Comparison of ENCODE assay signal across 14 cellular contexts in the genomic region with DNA sequence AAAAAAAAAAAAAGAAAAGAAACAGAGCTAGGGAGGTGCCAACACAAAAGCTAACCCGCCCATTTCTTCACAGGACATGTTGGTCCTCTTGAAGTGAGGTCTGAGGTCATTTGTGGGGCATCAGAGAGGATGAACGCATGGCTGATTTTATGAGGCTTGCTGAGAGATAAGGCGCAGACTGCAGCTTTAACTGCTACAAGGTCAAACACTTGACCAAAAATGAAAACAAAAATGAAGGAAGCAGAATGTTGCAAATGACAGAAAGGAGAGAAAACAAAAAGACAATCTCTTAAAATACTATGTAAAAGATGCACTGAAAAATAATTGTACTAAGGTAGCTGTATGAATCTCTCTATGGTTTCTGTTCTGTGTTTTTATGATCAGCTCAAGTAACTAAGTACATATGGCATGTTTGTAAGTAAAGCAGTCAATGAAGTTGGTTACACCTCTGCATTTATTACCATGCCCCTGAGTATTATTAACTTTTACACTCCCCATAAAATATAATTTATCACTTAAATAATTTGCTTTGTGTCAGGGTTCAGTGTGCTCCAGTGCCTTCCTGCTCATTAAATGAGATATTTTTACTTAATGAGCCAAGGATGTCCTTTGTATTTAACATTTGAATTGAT.
DNase-seq lines count a peak whose midpoint lies in the region; ATAC-seq, FAIRE-seq and TF ChIP-seq lines count a peak whose summit lies in the region.
"Had no signal": no experiment of that assay in that cellular context is flagged by ENCODE, and none has a peak within 500 bp of the region (broad histone marks: within the 10 kb centered on the region; RNA-seq: fewer than 3 reads in every experiment).

No MANE protein-coding gene starts in this region.

- H3K9me3 ChIP-seq in A549 (no peaks in the 10 kb centered on the region), HCT116 (ENCODE audit: control insufficient read depth in 1 of 2, insufficient read depth in 1 of 2, low read depth in 1 of 2, low read length in 2 of 2) (no peaks in the 10 kb centered on the region)

- H2AFZ ChIP-seq in HCT116 (ENCODE audit: low read depth, low read length, poor library complexity, severe bottlenecking): peak overlapping the region; percentile 90
- H2AFZ ChIP-seq: parathyroid adenoma had no signal

- 30% methylated on average over 3 of the region's 3 CpGs for WGBS in A549 (ENCODE audit: missing lambda C conversion rate)

- CTCF ChIA-PET in A549 (lab: Yijun Ruan, JAX): no interaction called here
- CTCF ChIA-PET in HCT116 (lab: Charles Lee): interaction anchor here (1.3 kb wide), 1 partner anchor 8 kb away, joined by 4 read pairs; no protein-coding TSS in a partner anchor

- H3K9me2 ChIP-seq in HCT116 (ENCODE audit: insufficient read depth): no peaks in the 10 kb centered on the region

- TF ChIP-seq CTCF in A549 (IDR thresholded peaks at IDR 0.05): no peak
- no peak for TF ChIP-seq CTCF in HCT116 (IDR thresholded peaks at IDR 0.05 in 2 of 3, conservative IDR thresholded peaks at IDR 0.05 in 1 of 3; ENCODE audit: borderline replicate concordance in 1 of 3, insufficient read depth in 1 of 3, low read depth in 2 of 3, low read length in 2 of 3)
- no peak for TF ChIP-seq CTCF in HFFc6 (IDR thresholded peaks at IDR 0.05)

- 0 out of 5 replicates have a peak, but pooled peaks of 1 of the 2 experiments have one; percentile 24 for TF ChIP-seq EP300 in A549 (IDR thresholded peaks at IDR 0.05)

- TF ChIP-seq POLR2A in A549 (IDR thresholded peaks at IDR 0.05; ENCODE audit: low read length) (no peak), HCT116 (IDR thresholded peaks at IDR 0.05; ENCODE audit: borderline replicate concordance, extremely low read depth, insufficient read depth, insufficient read length) (peak; percentile 6), GM18505 (IDR thresholded peaks at IDR 0.05; ENCODE audit: borderline replicate concordance, extremely low read depth, insufficient read depth, insufficient read length) (no peak)

- no peaks in the 10 kb centered on the region for H3K36me3 ChIP-seq in HCT116 (ENCODE audit: control insufficient read depth in 1 of 2, insufficient read depth in 2 of 2, low read length in 2 of 2)

- FAIRE-seq in A549 (lab: Jason Lieb, UNC): peak; percentile 87

- H3K9ac ChIP-seq in HCT116 (ENCODE audit: low read length): no peak overlapping the region
- H3K9ac ChIP-seq: parathyroid adenoma had no signal

- RAD21 ChIA-PET in HCT116 (lab: Charles Lee; ENCODE audit: low non-redundant PET in 1 of 2, low total read pairs in 2 of 2, uncharacterized antibody in 2 of 2, unreplicated experiment in 2 of 2): interaction anchor here in 1 of 2 experiments (0.6 kb wide), 1 partner anchor 386 kb away, joined by 3 read pairs; no protein-coding TSS in a partner anchor

- no peaks in the 10 kb centered on the region for H3K36me3 Mint-ChIP-seq in HFFc6 (ENCODE audit: low read depth)
- H3K36me3 Mint-ChIP-seq: activated naive CD4-positive, alpha-beta T cell treated with anti-CD3 and anti-CD28 coated beads, Interleukin-2, amount 50 U/mL, for 72 hours had no signal

- no peaks in the 10 kb centered on the region for H3K9me3 Mint-ChIP-seq in HFFc6
- H3K9me3 Mint-ChIP-seq: activated naive CD4-positive, alpha-beta T cell treated with anti-CD3 and anti-CD28 coated beads, Interleukin-2, amount 50 U/mL, for 72 hours had no signal

- H3K79me2 ChIP-seq in HCT116 (ENCODE audit: insufficient read depth, low read length): no peaks in the 10 kb centered on the region
- H3K79me2 ChIP-seq: parathyroid adenoma had no signal

- intact Hi-C loops in HCT116 (cut with micrococcal nuclease): no loop called here

- peaks cover 51% of the 10 kb centered on the region for H3K4me1 Mint-ChIP-seq in HFFc6 (ENCODE audit: low read depth)

- BruUV-seq in HCT116 (replicated peaks; lab: Mats Ljungman, UMichigan): no TSS peak

- H3K27ac ChIP-seq in A549: peak overlapping the region; percentile 59 to 74; a peak in 5 of 6 replicates
- H3K27ac ChIP-seq in HCT116 (ENCODE audit: low read depth, low read length): no peak overlapping the region
- H3K27ac ChIP-seq: parathyroid adenoma had no signal

- no peaks in the 10 kb centered on the region for H4K20me1 ChIP-seq in HCT116 (ENCODE audit: insufficient read depth)

- TF ChIP-seq RAD21 in A549 (conservative IDR thresholded peaks at IDR 0.05 in 1 of 2, IDR thresholded peaks at IDR 0.05 in 1 of 2) (no peak), HCT116 (IDR thresholded peaks at IDR 0.05; ENCODE audit: low read depth) (no peak)

- H3K4me3 Mint-ChIP-seq in HFFc6: no peak overlapping the region

- POLR2A ChIA-PET in A549 (lab: Yijun Ruan, JAX) (interaction anchor here (0.7 kb wide), 1 partner anchor 88 kb away, joined by 6 read pairs; no protein-coding TSS in a partner anchor), HCT116 (lab: Charles Lee) (interaction anchor here (1.6 to 2.2 kb wide), 2 partner anchors 8 to 17 kb away, joined by 5 to 7 read pairs; no protein-coding TSS in a partner anchor)

- H3K4me1 ChIP-seq in A549 (peaks cover 52% of the 10 kb centered on the region), HCT116 (ENCODE audit: control insufficient read depth in 1 of 2, insufficient read depth in 2 of 2, low read length in 2 of 2) (peaks cover 13 to 29% of the 10 kb centered on the region in 2 experiments; a peak in 3 of 4 replicates)
- H3K4me1 ChIP-seq: parathyroid adenoma had no signal

- H3K27me3 Mint-ChIP-seq in HFFc6 (ENCODE audit: insufficient read depth): no peaks in the 10 kb centered on the region

- peak overlapping the region; percentile 38 for H3K4me2 ChIP-seq in A549
- H3K4me2 ChIP-seq in HCT116 (ENCODE audit: low read length): peak overlapping the region; percentile 50

- peak in 1 of 2 experiments; percentile 80 for DNase-seq in A549 (ENCODE audit: low read depth in 1 of 2, low spot score in 1 of 2)
- no peak for DNase-seq in HCT116 (ENCODE audit: low read depth, low spot score)
- DNase-seq in NCI-H69 (lab: John Stamatoyannopoulos, UW): peak; percentile 85
- peak; percentile 58 for DNase-seq in glomerular visceral epithelial cell (ENCODE audit: extremely low spot score)
- DNase-seq in NCI-H2107 (lab: John Stamatoyannopoulos, UW): no peak
- DNase-seq in HFFc6: no peak
- DNase-seq: activated CD4-positive, alpha-beta T cell treated with anti-CD3 and anti-CD28 coated beads for 1 hour; foreskin melanocyte; IMR-90; NCI-H2081 treated with DMSO at 0.1 percent for 48 hours had no signal

- H3K4me3 ChIP-seq in A549: no peak overlapping the region
- no peak overlapping the region for H3K4me3 ChIP-seq in HCT116 (replicated peaks in 1 of 2; ENCODE audit: low read depth in 1 of 2, low read length in 2 of 2)

- no peaks in the 10 kb centered on the region for H3K27me3 ChIP-seq in HCT116 (ENCODE audit: insufficient read depth, low read length)

- ATAC-seq in A549: peak in 1 of 2 experiments; percentile 69; a peak in 3 of 6 replicates
- ATAC-seq in HCT116: peak; percentile 46; the same call in 1 of the 2 replicates
- no peak for ATAC-seq in GM18505 (IDR thresholded peaks at IDR 0.05; ENCODE audit: unreplicated experiment)
- ATAC-seq in HG03565 (IDR thresholded peaks at IDR 0.05; ENCODE audit: unreplicated experiment): no peak
- ATAC-seq: activated naive CD4-positive, alpha-beta T cell treated with anti-CD3 and anti-CD28 coated beads, Interleukin-2, amount 50 U/mL, for 72 hours had no signal

- H3K27ac Mint-ChIP-seq in HFFc6: no peak overlapping the region
- H3K27ac Mint-ChIP-seq: activated naive CD4-positive, alpha-beta T cell treated with anti-CD3 and anti-CD28 coated beads, Interleukin-2, amount 50 U/mL, for 72 hours had no signal

TF ChIP-seq in A549, 52 proteins besides CTCF, POLR2A, EP300 and RAD21:
- TF ChIP-seq EHMT2 (IDR thresholded peaks at IDR 0.05; ENCODE audit: low read depth): no peak
- no peak for TF ChIP-seq NPAS2 (CRISPR knock-in tag; IDR thresholded peaks at IDR 0.05; ENCODE audit: borderline replicate concordance)
- no peak for TF ChIP-seq HOXB5 (CRISPR knock-in tag; IDR thresholded peaks at IDR 0.05)
- peak; percentile 23; the same call in 1 of the 2 replicates for TF ChIP-seq JUNB (IDR thresholded peaks at IDR 0.05)
- TF ChIP-seq, protein P1, sequence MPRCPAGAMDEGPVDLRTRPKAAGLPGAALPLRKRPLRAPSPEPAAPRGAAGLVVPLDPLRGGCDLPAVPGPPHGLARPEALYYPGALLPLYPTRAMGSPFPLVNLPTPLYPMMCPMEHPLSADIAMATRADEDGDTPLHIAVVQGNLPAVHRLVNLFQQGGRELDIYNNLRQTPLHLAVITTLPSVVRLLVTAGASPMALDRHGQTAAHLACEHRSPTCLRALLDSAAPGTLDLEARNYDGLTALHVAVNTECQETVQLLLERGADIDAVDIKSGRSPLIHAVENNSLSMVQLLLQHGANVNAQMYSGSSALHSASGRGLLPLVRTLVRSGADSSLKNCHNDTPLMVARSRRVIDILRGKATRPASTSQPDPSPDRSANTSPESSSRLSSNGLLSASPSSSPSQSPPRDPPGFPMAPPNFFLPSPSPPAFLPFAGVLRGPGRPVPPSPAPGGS (IDR thresholded peaks at IDR 0.05): no peak
- no peak for TF ChIP-seq HOXA7 (CRISPR knock-in tag; IDR thresholded peaks at IDR 0.05)
- peak; percentile 73; the same call in 1 of the 2 replicates for TF ChIP-seq GATA3 (IDR thresholded peaks at IDR 0.05; ENCODE audit: borderline replicate concordance)

TF ChIP-seq in HCT116, 20 proteins besides CTCF, POLR2A, EP300 and RAD21:
- peak; percentile 94 for TF ChIP-seq TCF7L2 (IDR thresholded peaks at IDR 0.05; ENCODE audit: borderline replicate concordance, extremely low read depth, insufficient read depth, insufficient read length)
- no peak for TF ChIP-seq FOSL1 (IDR thresholded peaks at IDR 0.05; ENCODE audit: low read depth)
- TF ChIP-seq POLR2AphosphoS5 (IDR thresholded peaks at IDR 0.05; ENCODE audit: low read depth, low read length): no peak

Comparison
In these comparisons a context has a peak if more than half of its experiments do, and no peak if none do; other contexts are left out.
1. DNase-seq: peak in NCI-H69 (single experiment) and glomerular visceral epithelial cell (single experiment); none in HCT116 (single experiment), NCI-H2107 (single experiment) and HFFc6 (single experiment).